Comparison of ENCODE assay signal across 23 cellular contexts in genomic region chr1:18009061-18009728, GRCh38.
DNase-seq lines count a peak whose midpoint lies in the region; ATAC-seq, FAIRE-seq and TF ChIP-seq lines count a peak whose summit lies in the region.
"Had no signal": no experiment of that assay in that cellular context is flagged by ENCODE, and none has a peak within 500 bp of the region (broad histone marks: within the 10 kb centered on the region; RNA-seq: fewer than 3 reads in every experiment).

No MANE protein-coding gene starts in this region.

- H3K79me1 ChIP-seq in H9 (ENCODE audit: insufficient read depth, low read depth, low read length, poor library complexity, severe bottlenecking) (no peaks in the 10 kb centered on the region), H1 (ENCODE audit: low read depth, low read length) (no peaks in the 10 kb centered on the region)

- no peak for FAIRE-seq in H1 (lab: Jason Lieb, UNC)
- FAIRE-seq: A549 had no signal

- H3T11ph ChIP-seq in H9 (ENCODE audit: low read length) = no peak overlapping the region

- H3K79me2 ChIP-seq in H9 (ENCODE audit: insufficient read depth, low read length) (no peaks in the 10 kb centered on the region), H1 (ENCODE audit: control insufficient read depth in 1 of 2, insufficient read depth in 2 of 2, low read length in 2 of 2) (no peaks in the 10 kb centered on the region)

- H3K14ac ChIP-seq in H9 (ENCODE audit: insufficient read depth, low read length) (no peak overlapping the region; the same call in 1 of the 2 replicates), H1 (ENCODE audit: insufficient read length) (no peak overlapping the region)

- H2BK20ac ChIP-seq in H9 (ENCODE audit: low read depth, low read length, poor library complexity, severe bottlenecking) = no peak overlapping the region
- no peak overlapping the region; the same call in 1 of the 2 replicates for H2BK20ac ChIP-seq in H1 (ENCODE audit: low read length)

- H2AK5ac ChIP-seq in H9 (ENCODE audit: insufficient read length, low read length) (no peak overlapping the region), H1 (ENCODE audit: low read depth, low read length) (no peak overlapping the region)

- H2BK5ac ChIP-seq in H9 (ENCODE audit: insufficient read length, low read length) (no peak overlapping the region), H1 (ENCODE audit: low read depth, low read length) (no peak overlapping the region)

- H2AFZ ChIP-seq in H9 (ENCODE audit: low read length) = no peak overlapping the region
- no peak overlapping the region for H2AFZ ChIP-seq in H1 (ENCODE audit: low read length)

- no peak overlapping the region for H4K91ac ChIP-seq in H9 (ENCODE audit: insufficient read length, low read depth, low read length)
- H4K91ac ChIP-seq in H1 (replicated peaks; ENCODE audit: insufficient read length, low read length) = no peak overlapping the region

- POLR2A ChIA-PET in H1 (lab: Charles Lee; ENCODE audit: partially characterized antibody) = no interaction called here

- in situ Hi-C loops in Caki2 (cut with HindIII; ENCODE audit: low pct_unique_long_range_greater_than_20kb, low sequenced_read_pairs) = no loop called here

- no peak overlapping the region for H3K4ac ChIP-seq in H9 (ENCODE audit: low read depth, low read length)
- no peak overlapping the region for H3K4ac ChIP-seq in H1 (replicated peaks; ENCODE audit: insufficient read length, low read depth, low read length)

- peak overlapping the region in 1 of 3 experiments; percentile 14; a peak in 1 of 7 replicates for H3K27ac Mint-ChIP-seq in H9
- H3K27ac Mint-ChIP-seq in natural killer cell = no peak overlapping the region
- H3K27ac Mint-ChIP-seq: CD8-positive, alpha-beta memory T cell; IgD-negative memory B cell; T-helper 1 cell treated with Interleukin-12 subunit alpha and Interleukin-12 subunit beta and Interleukin-4 antibody, amounts not matched to agents 30 μg/mL and 1 μg/mL, for 36 hours had no signal

- H3K9me3 Mint-ChIP-seq in H9 (no peaks in the 10 kb centered on the region; a peak in 1 of 5 replicates), natural killer cell (no peaks in the 10 kb centered on the region)
- H3K9me3 Mint-ChIP-seq: T-helper 1 cell treated with Interleukin-12 subunit alpha and Interleukin-12 subunit beta and Interleukin-4 antibody, amounts not matched to agents 30 μg/mL and 1 μg/mL, for 36 hours had no signal

- H3K4me1 ChIP-seq in H9 (ENCODE audit: insufficient read depth, low read length) = peaks cover 2% of the 10 kb centered on the region; the same call in 1 of the 2 replicates
- peaks cover 5 to 10% (median 5%) of the 10 kb centered on the region in 4 experiments for H3K4me1 ChIP-seq in H1 (replicated peaks in 1 of 4; ENCODE audit: control insufficient read depth in 3 of 4, insufficient read depth in 4 of 4, low read length in 3 of 4)
- H3K4me1 ChIP-seq: A549 had no signal

- H3K23me2 ChIP-seq in H9 (ENCODE audit: insufficient read length, low read depth, low read length, poor library complexity, severe bottlenecking) (no peaks in the 10 kb centered on the region), H1 (ENCODE audit: low read depth, low read length) (no peaks in the 10 kb centered on the region)

- DNase-seq in Caki2 (ENCODE audit: low read depth) = peak; percentile 8
- DNase-seq in H9 = peak; percentile 46
- DNase-seq in NCI-H2171 treated with DMSO at 0.1 percent for 48 hours (lab: John Stamatoyannopoulos, UW) = peak; percentile 63
- peak in 1 of 2 experiments; percentile 55 for DNase-seq in H1 (ENCODE audit: low read depth in 1 of 2, low spot score in 2 of 2)
- DNase-seq in natural killer cell = no peak
- no peak for DNase-seq in amniotic stem cell (lab: John Stamatoyannopoulos, UW)
- DNase-seq in NCI-H1417 treated with DMSO at 0.1 percent for 48 hours (lab: John Stamatoyannopoulos, UW) = no peak
- DNase-seq: CD8-positive, alpha-beta memory T cell; DMS 273 treated with DMSO at 0.1 percent for 48 hours; GOT3; Kasumi-1; MM.1S; NCI-H1092 treated with DMSO at 0.1 percent for 48 hours; NCI-H2029 treated with DMSO at 0.1 percent for 48 hours; NCI-H226; NCI-H69; Right ventricle myocardium superior had no signal

- peak overlapping the region; percentile 45 for H3K18ac ChIP-seq in H9 (ENCODE audit: insufficient read length, low read depth, low read length)
- no peak overlapping the region for H3K18ac ChIP-seq in H1 (ENCODE audit: extremely low read depth, low read length)

- H3K4me2 ChIP-seq in H9 (ENCODE audit: insufficient read depth, insufficient read length, low read length) (no peak overlapping the region), H1 (ENCODE audit: insufficient read depth in 1 of 2, low read depth in 2 of 2, low read length in 2 of 2) (peak overlapping the region in 1 of 2 experiments; percentile 15; a peak in 1 of 4 replicates)
- H3K4me2 ChIP-seq: A549; BLaER1 treated with 17β-estradiol and CSF1 and Interleukin-3, amounts not matched to agents 10 nM and 100 nM had no signal

- H3K23ac ChIP-seq in H9 (ENCODE audit: insufficient read length, low read depth, low read length) (no peak overlapping the region), H1 (ENCODE audit: insufficient read length) (no peak overlapping the region)

- H4K8ac ChIP-seq in H9 (replicated peaks; ENCODE audit: insufficient read length, low read depth, low read length) = no peak overlapping the region
- H4K8ac ChIP-seq in H1 (ENCODE audit: extremely low read depth, insufficient read depth, low read length) = no peak overlapping the region

- no peak for TF ChIP-seq POLR2A in H1 (IDR thresholded peaks at IDR 0.05; ENCODE audit: control extremely low read depth in 1 of 2, low read depth in 2 of 2, low read length in 2 of 2)

- TF ChIP-seq CTCF in H9 (conservative IDR thresholded peaks at IDR 0.05) (no peak), H1 (IDR thresholded peaks at IDR 0.05; ENCODE audit: control extremely low read depth in 1 of 3, insufficient read depth in 1 of 3, low read depth in 1 of 3, low read length in 3 of 3) (no peak), natural killer cell (IDR thresholded peaks at IDR 0.05) (no peak)

- H3K9me3 ChIP-seq in H9 (ENCODE audit: control insufficient read depth, low read depth, low read length) (no peaks in the 10 kb centered on the region), H1 (ENCODE audit: insufficient read depth in 2 of 2, low read depth in 1 of 2, low read length in 1 of 2) (no peaks in the 10 kb centered on the region; a peak in 1 of 4 replicates)
- H3K9me3 ChIP-seq: A549; BLaER1 treated with 17β-estradiol and CSF1 and Interleukin-3, amounts not matched to agents 10 nM and 100 nM had no signal

- H3K36me3 ChIP-seq in H1 (ENCODE audit: control insufficient read depth in 2 of 4, insufficient read depth in 4 of 4, low read length in 3 of 4) = no peaks in the 10 kb centered on the region
- H3K36me3 ChIP-seq: BLaER1 treated with 17β-estradiol and CSF1 and Interleukin-3, amounts not matched to agents 10 nM and 100 nM had no signal

- H4K20me1 ChIP-seq in H9 (ENCODE audit: control insufficient read depth, insufficient read depth, insufficient read length) (no peaks in the 10 kb centered on the region), H1 (replicated peaks in 1 of 2; ENCODE audit: control insufficient read depth in 1 of 2, insufficient read depth in 2 of 2, low read length in 2 of 2) (no peaks in the 10 kb centered on the region)

- no peaks in the 10 kb centered on the region for H3K36me3 Mint-ChIP-seq in H9 (ENCODE audit: insufficient read depth in 1 of 3, low read depth in 3 of 3)
- H3K36me3 Mint-ChIP-seq in natural killer cell = no peaks in the 10 kb centered on the region
- H3K36me3 Mint-ChIP-seq: CD8-positive, alpha-beta memory T cell; IgD-negative memory B cell had no signal

- no peak overlapping the region for H2BK12ac ChIP-seq in H9 (ENCODE audit: insufficient read length, low read depth, low read length)
- no peak overlapping the region; the same call in 1 of the 2 replicates for H2BK12ac ChIP-seq in H1 (ENCODE audit: low read depth, low read length)

- H3K27me3 ChIP-seq in H9 (ENCODE audit: insufficient read depth, low read length) (no peaks in the 10 kb centered on the region), H1 (replicated peaks in 1 of 4; ENCODE audit: control insufficient read depth in 3 of 4, extremely low read depth in 1 of 4, insufficient read depth in 3 of 4, low read length in 3 of 4) (no peaks in the 10 kb centered on the region; a peak in 2 of 7 replicates)
- H3K27me3 ChIP-seq: BLaER1 treated with 17β-estradiol and CSF1 and Interleukin-3, amounts not matched to agents 10 nM and 100 nM had no signal

- CTCF ChIA-PET in H1 (lab: Charles Lee; ENCODE audit: partially characterized antibody) = interaction anchor here (0.8 to 1.8 kb wide), 12 partner anchors 9 to 348 kb away, joined by 3 to 5 read pairs (median 3); no protein-coding TSS in a partner anchor

- H3K4me3 Mint-ChIP-seq in H9 (no peak overlapping the region; a peak in 1 of 5 replicates), natural killer cell (no peak overlapping the region)
- H3K4me3 Mint-ChIP-seq: CD8-positive, alpha-beta memory T cell; T-helper 1 cell treated with Interleukin-12 subunit alpha and Interleukin-12 subunit beta and Interleukin-4 antibody, amounts not matched to agents 30 μg/mL and 1 μg/mL, for 36 hours had no signal

- H3K56ac ChIP-seq in H9 (ENCODE audit: insufficient read length, low read depth, low read length) (no peak overlapping the region), H1 (replicated peaks; ENCODE audit: insufficient read length, low read depth, low read length) (no peak overlapping the region)

- no peak overlapping the region for H3K9ac ChIP-seq in H9 (ENCODE audit: extremely low read depth, insufficient read length, low read length)
- no peak overlapping the region for H3K9ac ChIP-seq in H1 (replicated peaks in 1 of 4; ENCODE audit: extremely low read depth in 1 of 4, low read depth in 3 of 4, low read length in 3 of 4)
- H3K9ac ChIP-seq: BLaER1 treated with 17β-estradiol and CSF1 and Interleukin-3, amounts not matched to agents 10 nM and 100 nM had no signal

- H3K27ac ChIP-seq in H9 (ENCODE audit: insufficient read length, low read depth, low read length) = no peak overlapping the region
- no peak overlapping the region for H3K27ac ChIP-seq in H1 (ENCODE audit: low read depth, low read length)
- H3K27ac ChIP-seq: A549; BLaER1 treated with 17β-estradiol and CSF1 and Interleukin-3, amounts not matched to agents 10 nM and 100 nM had no signal

- H3K4me1 Mint-ChIP-seq in H9 = peaks cover 20 to 28% of the 10 kb centered on the region in 2 experiments
- no peaks in the 10 kb centered on the region for H3K4me1 Mint-ChIP-seq in natural killer cell
- H3K4me1 Mint-ChIP-seq: CD8-positive, alpha-beta memory T cell had no signal

- WGBS in H9 (ENCODE audit: extremely low coverage, insufficient read length, low lambda C conversion rate) = no CpG with 5 or more reads among the region's 12 CpGs
- WGBS in H1 (ENCODE audit: extremely low coverage in 1 of 2, insufficient coverage in 1 of 2, insufficient read length in 1 of 2, insufficient replicate concordance in 2 of 2, low coverage in 1 of 2, low lambda C conversion rate in 2 of 2, missing lambda C conversion rate in 1 of 2), 2 experiments = 39% methylated on average over 11 of the region's 12 CpGs; no CpG with 5 or more reads in 1 of the 2 experiments

- TF ChIP-seq RAD21 in H1 (IDR thresholded peaks at IDR 0.05 in 1 of 2, conservative IDR thresholded peaks at IDR 0.05 in 1 of 2; ENCODE audit: low read depth in 2 of 2, low read length in 2 of 2) = no peak

- H4K5ac ChIP-seq in H9 (ENCODE audit: insufficient read length, low read depth, low read length) (no peak overlapping the region), H1 (ENCODE audit: insufficient read length, low read depth, low read length) (no peak overlapping the region)

- intact Hi-C loops in natural killer cell (cut with micrococcal nuclease) = no loop called here

- H2BK120ac ChIP-seq in H9 (ENCODE audit: low read depth, low read length, poor library complexity, severe bottlenecking) = no peak overlapping the region
- no peak overlapping the region for H2BK120ac ChIP-seq in H1 (replicated peaks; ENCODE audit: low read depth, low read length)

- ATAC-seq in natural killer cell (no peak), HG02884 (IDR thresholded peaks at IDR 0.05; ENCODE audit: unreplicated experiment) (no peak)
- ATAC-seq: A549, SK-N-SH treated with all-trans-retinoic acid at 6 μM for 48 hours had no signal

- no peak for TF ChIP-seq EP300 in H1 (IDR thresholded peaks at IDR 0.05; ENCODE audit: borderline replicate concordance in 1 of 2, low read depth in 2 of 2, low read length in 2 of 2)

- H2BK15ac ChIP-seq in H9 (ENCODE audit: low read depth, low read length) (no peak overlapping the region), H1 (ENCODE audit: low read length) (no peak overlapping the region)

- H3K27me3 Mint-ChIP-seq in H9 (ENCODE audit: low read depth) = peaks cover 22% of the 10 kb centered on the region
- peaks cover 2 to 4% of the 10 kb centered on the region in 2 donors for H3K27me3 Mint-ChIP-seq in natural killer cell (ENCODE audit: low read depth in 2 of 2)

- no peak overlapping the region for H3K4me3 ChIP-seq in H1 (ENCODE audit: extremely low read depth in 1 of 4, insufficient read depth in 2 of 4, low read depth in 3 of 4, low read length in 4 of 4)
- H3K4me3 ChIP-seq: A549; BLaER1 treated with 17β-estradiol and CSF1 and Interleukin-3, amounts not matched to agents 10 nM and 100 nM had no signal

Comparison
In these comparisons a context has a peak if more than half of its experiments do, and no peak if none do; other contexts are left out.
1. DNase-seq: peak in Caki2 (single experiment), H9 (single experiment) and NCI-H2171 treated with DMSO at 0.1 percent for 48 hours (single experiment); none in natural killer cell (single experiment), amniotic stem cell (single experiment) and NCI-H1417 treated with DMSO at 0.1 percent for 48 hours (single experiment).